In genomic region chr6:52639493-52639892, GRCh38 we compare ENCODE assay signal across 1 cellular context.
TF ChIP-seq lines count a peak whose summit lies in the region.

No MANE protein-coding gene starts in this region.

TF ChIP-seq in HEK293, 187 proteins besides CTCF, POLR2A, EP300 and RAD21 (continued from another document):
- TF ChIP-seq HIC1 (tag by site-specific recombination; IDR thresholded peaks at IDR 0.05) (no peak), ZFHX2 (tag by site-specific recombination; conservative IDR thresholded peaks at IDR 0.05) (peak; percentile 53), ZNF837 (tag by site-specific recombination; IDR thresholded peaks at IDR 0.05) (no peak), ZSCAN18 (tag by site-specific recombination; IDR thresholded peaks at IDR 0.05) (no peak), EGR2 (tag by site-specific recombination; IDR thresholded peaks at IDR 0.05; ENCODE audit: low read depth) (peak; percentile 47; the same call in 1 of the 2 replicates), ZNF37A (tag by site-specific recombination; IDR thresholded peaks at IDR 0.05) (no peak), ZNF501 (tag by site-specific recombination; IDR thresholded peaks at IDR 0.05) (no peak)
TF ChIP-seq in HEK293: peak in this region for 2.
